ENCODE assay signal across 8 cellular contexts in genomic region chr4:3531306-3531886, GRCh38. TPM values are rescaled to one million over a fixed set of nuclear protein-coding genes. Genes with fewer than 3 reads are reported as not detected.
DNase-seq lines count a peak whose midpoint lies in the region; ATAC-seq and TF ChIP-seq lines count a peak whose summit lies in the region.

No MANE protein-coding gene starts in this region.

- peak overlapping the region; percentile 84; the same call in 1 of the 2 replicates for H2AFZ ChIP-seq in DND-41 (ENCODE audit: low read depth, low read length)

- H3K27ac ChIP-seq in DND-41 (ENCODE audit: low read length): peak overlapping the region; percentile 72

- no peaks in the 10 kb centered on the region for H3K9me3 ChIP-seq in DND-41 (ENCODE audit: insufficient read depth, low read length, severe bottlenecking)
- H3K9me3 ChIP-seq in MG63: no peaks in the 10 kb centered on the region

- H3K27me3 ChIP-seq in DND-41 (ENCODE audit: insufficient read depth, low read length, poor library complexity): no peaks in the 10 kb centered on the region
- H3K27me3 ChIP-seq in MG63: no peaks in the 10 kb centered on the region

- no peak for TF ChIP-seq CTCF in DND-41 (IDR thresholded peaks at IDR 0.05; ENCODE audit: borderline replicate concordance, extremely low read depth, low read length, poor library complexity, severe bottlenecking)

- H3K36me3 Mint-ChIP-seq in effector memory CD8-positive, alpha-beta T cell (ENCODE audit: insufficient read depth): peaks cover 47% of the 10 kb centered on the region
- H3K36me3 Mint-ChIP-seq in naive B cell: peaks cover 0 to 7% of the 10 kb centered on the region in 2 donors

- H3K4me3 Mint-ChIP-seq in effector memory CD8-positive, alpha-beta T cell: peak overlapping the region; percentile 97 to 98
- peak overlapping the region; percentile 88 to 100 (median 99) for H3K4me3 Mint-ChIP-seq in naive B cell

- peak overlapping the region; percentile 97 for H3K4me2 ChIP-seq in DND-41 (ENCODE audit: insufficient read depth, low read length)

- H3K27ac Mint-ChIP-seq in effector memory CD8-positive, alpha-beta T cell: peak overlapping the region; percentile 94 to 96
- H3K27ac Mint-ChIP-seq in naive B cell: peak overlapping the region in 4 of 6 donors; percentile 15 to 98 (median 86)

- H3K27me3 Mint-ChIP-seq in effector memory CD8-positive, alpha-beta T cell: peaks cover 8 to 18% of the 10 kb centered on the region in 2 donors
- H3K27me3 Mint-ChIP-seq in naive B cell: peaks cover 5 to 10% (median 10%) of the 10 kb centered on the region in 3 donors

- H3K4me3 ChIP-seq in DND-41 (ENCODE audit: low read depth in 1 of 2, low read length in 2 of 2): peak overlapping the region; percentile 51 to 67; a peak in 3 of 4 replicates
- peak overlapping the region; percentile 78 for H3K4me3 ChIP-seq in MG63

- H3K79me2 ChIP-seq in DND-41 (ENCODE audit: insufficient read depth, low read length): peaks cover 56% of the 10 kb centered on the region

- DNase-seq in DND-41 (no peak), MG63 (no peak), naive B cell (no peak), NCI-H1930 (lab: John Stamatoyannopoulos, UW) (no peak), NCI-H2196 treated with DMSO at 0.1 percent for 48 hours (lab: John Stamatoyannopoulos, UW; ENCODE audit: unreplicated experiment) (no peak), hippocampal formation (lab: John Stamatoyannopoulos, UW) (no peak)
- no peak for DNase-seq in effector memory CD8-positive, alpha-beta T cell
- DNase-seq in NK-92 treated with Interleukin-12 subunit alpha and Interleukin-12 subunit beta, amount 100 ng/mL, for 24 hours (lab: John Stamatoyannopoulos, UW): no peak

- no peaks in the 10 kb centered on the region for H3K9me3 Mint-ChIP-seq in effector memory CD8-positive, alpha-beta T cell
- H3K9me3 Mint-ChIP-seq in naive B cell: peaks cover 0 to 5% (median under 1%) of the 10 kb centered on the region in 7 donors

- H3K4me1 ChIP-seq in DND-41 (ENCODE audit: insufficient read depth, low read length): peaks cover 42% of the 10 kb centered on the region

- H3K4me1 Mint-ChIP-seq in effector memory CD8-positive, alpha-beta T cell (ENCODE audit: low read depth in 2 of 2): peaks cover 37 to 42% of the 10 kb centered on the region in 2 donors
- peaks cover 43 to 59% (median 56%) of the 10 kb centered on the region in 3 donors for H3K4me1 Mint-ChIP-seq in naive B cell

- ATAC-seq in DND-41 (ENCODE audit: insufficient read depth, low read depth) (no peak; the same call in 2 of the 3 replicates), naive B cell (ENCODE audit: low read depth in 2 of 2) (no peak)
- ATAC-seq in effector memory CD8-positive, alpha-beta T cell (replicated peaks): no peak

- H4K20me1 ChIP-seq in DND-41 (ENCODE audit: insufficient read depth, low read length): peaks cover 51% of the 10 kb centered on the region

- H3K9ac ChIP-seq in DND-41 (ENCODE audit: low read depth, low read length): peak overlapping the region; percentile 75

- H3K36me3 ChIP-seq in DND-41 (ENCODE audit: insufficient read depth, low read length) (peaks cover 30% of the 10 kb centered on the region), MG63 (no peaks in the 10 kb centered on the region)

RNA-seq across cellular contexts. Expression of gene LRPAP1, which starts 0.8 kb away (rescaled TPM):
- total RNA-seq in MG63 (2014; rRNA removed; shearing (Covaris generic); ENCODE audit: low replicate concordance): 82.3 and 181 TPM in 2 replicates
- 100 to 1,000 TPM in 2 of 6 donors, 10 to 100 TPM in 4; 93.5 to 120 (median 96.2) TPM for polyA plus RNA-seq in naive B cell (ENCODE audit: low read depth in 6 of 6)
